8 cellular contexts compared by ENCODE assay signal in genomic region chr22:37607010-37607911, GRCh38. TPM values are rescaled to one million over a fixed set of nuclear protein-coding genes. Genes with fewer than 3 reads are reported as not detected.
DNase-seq lines count a peak whose midpoint lies in the region; ATAC-seq and TF ChIP-seq lines count a peak whose summit lies in the region.

No MANE protein-coding gene starts in this region.

- peak overlapping the region; percentile 97 to 99 (median 98) for H3K27ac Mint-ChIP-seq in nephron

- H3K4me1 Mint-ChIP-seq in nephron = peaks cover 23% of the 10 kb centered on the region

- no peaks in the 10 kb centered on the region for H3K36me3 Mint-ChIP-seq in nephron (ENCODE audit: low read depth)

- peak overlapping the region; percentile 96 for H3K27ac ChIP-seq in RWPE1

- CTCF ChIA-PET in RWPE1 (lab: Yijun Ruan, JAX) = interaction anchor here (0.5 to 1.2 kb wide), 11 partner anchors 12 to 343 kb away, joined by 3 to 7 read pairs (median 4); no protein-coding TSS in a partner anchor

- peak overlapping the region; percentile 87 to 96 (median 89) for H3K4me3 Mint-ChIP-seq in nephron

- no peaks in the 10 kb centered on the region for H3K9me3 Mint-ChIP-seq in nephron

- DNase-seq in RWPE1 (ENCODE audit: low spot score) (peak; percentile 85), fibroblast of villous mesenchyme (ENCODE audit: low read depth) (peak; percentile 63)
- DNase-seq in activated T-helper 9 cell treated with anti-CD3 and anti-CD28 coated beads, Interleukin-2, amount 50 U/mL, for 16 hours (ENCODE audit: low read depth) = peak; percentile 91
- peak; percentile 87 for DNase-seq in stimulated activated naive CD4-positive, alpha-beta T cell treated with Interleukin-2 at 50 U/mL for 16 hours (lab: John Stamatoyannopoulos, UW)

- peaks cover 8% of the 10 kb centered on the region for H3K27me3 Mint-ChIP-seq in nephron (ENCODE audit: low read depth)

- no peak for ATAC-seq in HG02884 (IDR thresholded peaks at IDR 0.05; ENCODE audit: unreplicated experiment)

- POLR2A ChIA-PET in RWPE1 (lab: Yijun Ruan, JAX; ENCODE audit: low non-redundant PET) = no interaction called here

- H3K4me3 ChIP-seq in GM08714 (ENCODE audit: low read length) (peak overlapping the region; percentile 60; the same call in 1 of the 2 replicates), fibroblast of villous mesenchyme (ENCODE audit: low read depth, low read length) (peak overlapping the region; percentile 12)

- peak; percentile 99 for TF ChIP-seq CTCF in LNCAP (IDR thresholded peaks at IDR 0.05)
- peak; percentile 97 for TF ChIP-seq CTCF in RWPE1 (conservative IDR thresholded peaks at IDR 0.05; ENCODE audit: low read depth)
- peak; percentile 98 for TF ChIP-seq CTCF in fibroblast of villous mesenchyme (IDR thresholded peaks at IDR 0.05; ENCODE audit: insufficient read depth, low read depth, low read length)
- TF ChIP-seq CTCF in nephron (IDR thresholded peaks at IDR 0.05; ENCODE audit: unreplicated experiment in 3 of 3) = peak; percentile 97 to 99 (median 98)

RNA-seq across cellular contexts. Expression of gene GGA1, which starts 1.4 kb away (rescaled TPM):
- total RNA-seq in fibroblast of villous mesenchyme = 33.2 and 39.0 TPM in 2 replicates

RNA-seq across cellular contexts. Expression of gene LGALS2, which starts 27.4 kb away (rescaled TPM):
- not detected in 2 replicates for total RNA-seq in fibroblast of villous mesenchyme

RNA-seq across cellular contexts. Expression of gene SH3BP1, which starts 32.2 kb away (rescaled TPM):
- 9.0 and 11.2 TPM in 2 replicates for total RNA-seq in fibroblast of villous mesenchyme

RNA-seq across cellular contexts. Expression of gene CDC42EP1, which starts 47.0 kb away (rescaled TPM):
- total RNA-seq in fibroblast of villous mesenchyme = 22.9 and 33.2 TPM in 2 replicates

RNA-seq across cellular contexts. Expression of gene PDXP, which starts 51.3 kb away (rescaled TPM):
- total RNA-seq in fibroblast of villous mesenchyme = 9.0 and 9.9 TPM in 2 replicates
